ENCODE assay signal across 8 cellular contexts in genomic region chr1:149832316-149833126, GRCh38. TPM values are rescaled to one million over a fixed set of nuclear protein-coding genes. Genes with fewer than 3 reads are reported as not detected.
DNase-seq lines count a peak whose midpoint lies in the region; ATAC-seq and TF ChIP-seq lines count a peak whose summit lies in the region.
"Not testable (repeated sequence)": the region's sequence is repeated elsewhere in the genome, so short reads cannot be mapped to it uniquely, and the experiment has no call there.

No MANE protein-coding gene starts in this region.

- H3K9me2 ChIP-seq in GM23338 (ENCODE audit: insufficient read depth), result not testable (repeated sequence)

- H3K27me3 Mint-ChIP-seq in GM23338 (ENCODE audit: insufficient read depth, low read depth, poor library complexity); activated T-helper 17 cell treated with anti-CD3 and anti-CD28 coated beads, Interleukin-2, amount 50 U/mL, for 72 hours: not testable (repeated sequence)

- not testable (repeated sequence) for H3F3A ChIP-seq in GM23338 (replicated peaks; ENCODE audit: low read depth)

- H2AFZ ChIP-seq in GM23338, result not testable (repeated sequence)

- H3K9me3 Mint-ChIP-seq in GM23338; activated T-helper 17 cell treated with anti-CD3 and anti-CD28 coated beads, Interleukin-2, amount 50 U/mL, for 72 hours: not testable (repeated sequence)

- H3K4me1 Mint-ChIP-seq in GM23338; activated T-helper 17 cell treated with anti-CD3 and anti-CD28 coated beads, Interleukin-2, amount 50 U/mL, for 72 hours: not testable (repeated sequence)

- H3K4me1 ChIP-seq in GM23338 (ENCODE audit: insufficient read depth); thoracic aorta (ENCODE audit: control insufficient read depth in 1 of 2, low read depth in 2 of 2): not testable (repeated sequence)

- not testable (repeated sequence) for H3K4me3 ChIP-seq in GM23338, thoracic aorta

- DNase-seq in GM23338 (ENCODE audit: low spot score); left lobe of liver (ENCODE audit: low spot score); thoracic aorta (ENCODE audit: low spot score): not testable (repeated sequence)

- not testable (repeated sequence) for H3K27ac ChIP-seq in GM23338 (ENCODE audit: low read depth); thoracic aorta

- H3K79me2 ChIP-seq in GM23338 (replicated peaks; ENCODE audit: insufficient read depth), result not testable (repeated sequence)

- H3K4me3 Mint-ChIP-seq in GM23338; activated T-helper 17 cell treated with anti-CD3 and anti-CD28 coated beads, Interleukin-2, amount 50 U/mL, for 72 hours: not testable (repeated sequence)

- TF ChIP-seq CTCF in GM23338 (conservative IDR thresholded peaks at IDR 0.05; ENCODE audit: low read depth in 2 of 2); thoracic aorta (IDR thresholded peaks at IDR 0.05): not testable (repeated sequence)

- not testable (repeated sequence) for H3K4me2 ChIP-seq in GM23338

- H3K9me3 ChIP-seq in thoracic aorta, result not testable (repeated sequence)

- ATAC-seq in GM18508 (IDR thresholded peaks at IDR 0.05; ENCODE audit: insufficient read depth, unreplicated experiment), result peak; percentile 44
- peak; percentile 61 for ATAC-seq in GM19438 (IDR thresholded peaks at IDR 0.05; ENCODE audit: low read depth, unreplicated experiment)
- peak; percentile 74 for ATAC-seq in GM23338
- ATAC-seq in HG03045 (IDR thresholded peaks at IDR 0.05; ENCODE audit: unreplicated experiment), result peak; percentile 68
- ATAC-seq in HG03521 (IDR thresholded peaks at IDR 0.05; ENCODE audit: unreplicated experiment), result peak; percentile 58
- ATAC-seq in activated T-helper 17 cell treated with anti-CD3 and anti-CD28 coated beads, Interleukin-2, amount 50 U/mL, for 72 hours (replicated peaks), result peak; percentile 84
- ATAC-seq in left lobe of liver, result peak; percentile 84
- ATAC-seq in thoracic aorta (ENCODE audit: insufficient number of reproducible peaks, low FRiP score, low read depth), result peak; percentile 90

- not testable (repeated sequence) for H3K36me3 Mint-ChIP-seq in GM23338 (ENCODE audit: low read depth); activated T-helper 17 cell treated with anti-CD3 and anti-CD28 coated beads, Interleukin-2, amount 50 U/mL, for 72 hours (ENCODE audit: low read depth)

- H3K36me3 ChIP-seq in GM23338 (ENCODE audit: insufficient read depth); thoracic aorta: not testable (repeated sequence)

- not testable (repeated sequence) for H4K20me1 ChIP-seq in GM23338 (replicated peaks; ENCODE audit: insufficient read depth)

- H3K27ac Mint-ChIP-seq in GM23338; activated T-helper 17 cell treated with anti-CD3 and anti-CD28 coated beads, Interleukin-2, amount 50 U/mL, for 72 hours: not testable (repeated sequence)

- H3K27me3 ChIP-seq in GM23338 (ENCODE audit: insufficient read depth); thoracic aorta (replicated peaks; ENCODE audit: insufficient read depth): not testable (repeated sequence)

RNA-seq across cellular contexts. Expression of gene FCGR1A, which starts 50.0 kb away (rescaled TPM):
- not detected in 2 replicates for total RNA-seq in GM23338 (2014; rRNA removed; shearing (Covaris generic))
- polyA plus RNA-seq in GM23338 (2016; fragmentation: Nextera tagmentation; extraction: Ambion mirVana), result not detected in 2 replicates
- not detected for total RNA-seq in activated T-helper 17 cell treated with anti-CD3 and anti-CD28 coated beads, Interleukin-2, amount 50 U/mL, for 72 hours
- total RNA-seq in left lobe of liver (1.1 TPM), thoracic aorta (10 to 100 TPM; 15.8 to 37.1 TPM)
